Comparison of ENCODE assay signal across 9 cellular contexts in the genomic region with DNA sequence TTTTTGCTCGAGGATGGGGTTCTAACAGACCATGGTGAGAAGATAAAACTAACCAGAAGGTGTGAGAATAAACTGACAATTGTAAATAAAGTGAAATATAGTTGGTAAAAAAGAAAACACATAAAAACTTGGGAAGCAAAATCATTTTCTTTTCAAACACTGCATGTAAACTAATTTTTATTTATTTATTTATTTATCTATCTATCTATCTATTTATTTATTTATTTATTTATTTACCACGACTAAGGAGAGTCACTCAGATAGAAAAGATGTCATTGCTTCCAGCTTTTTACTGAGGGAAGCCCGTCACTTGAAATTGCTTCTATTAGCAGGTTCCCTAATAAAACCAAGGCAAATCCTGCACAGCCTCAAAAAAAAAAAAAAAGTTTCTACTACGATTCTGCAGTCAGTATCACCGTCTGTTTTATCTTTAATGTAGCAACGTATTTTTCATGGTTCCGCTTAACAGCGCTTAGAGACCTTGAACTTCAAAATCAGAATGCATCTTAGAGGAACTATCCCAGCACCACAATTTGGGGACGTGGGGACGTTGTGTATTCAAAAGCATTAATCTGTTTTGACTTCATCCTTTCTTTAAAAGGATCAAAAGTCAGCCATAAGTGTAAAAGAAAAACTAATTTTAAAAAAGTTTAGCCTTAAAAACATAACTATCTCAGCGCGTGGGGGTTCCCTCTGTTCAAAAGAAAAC. TPM values are rescaled to one million over a fixed set of nuclear protein-coding genes. Genes with fewer than 3 reads are reported as not detected.
DNase-seq lines count a peak whose midpoint lies in the region; ATAC-seq and TF ChIP-seq lines count a peak whose summit lies in the region.
"Had no signal": no experiment of that assay in that cellular context is flagged by ENCODE, and none has a peak within 500 bp of the region (broad histone marks: within the 10 kb centered on the region; RNA-seq: fewer than 3 reads in every experiment).

No MANE protein-coding gene starts in this region.

- no peak overlapping the region for H4K5ac ChIP-seq in mesendoderm (ENCODE audit: low read length)

- H3K4me3 Mint-ChIP-seq in HFFc6 = peak overlapping the region; percentile 93
- H3K4me3 Mint-ChIP-seq in activated naive CD8-positive, alpha-beta T cell = peak overlapping the region; percentile 90

- peak overlapping the region; percentile 61 for H3K4me3 ChIP-seq in AG04450 (ENCODE audit: low read depth, low read length)
- H3K4me3 ChIP-seq in iPS-18c (ENCODE audit: insufficient read depth, low read depth, low read length) = peak overlapping the region; percentile 74; the same call in 1 of the 2 replicates
- H3K4me3 ChIP-seq in stomach = peak overlapping the region; percentile 75 to 89 (median 81)
- no peak overlapping the region for H3K4me3 ChIP-seq in mesendoderm (ENCODE audit: low read length)

- H3K27me3 Mint-ChIP-seq in HFFc6 (ENCODE audit: insufficient read depth) = peaks cover 22% of the 10 kb centered on the region; the same call in 1 of the 2 replicates
- H3K27me3 Mint-ChIP-seq in activated naive CD8-positive, alpha-beta T cell = peaks cover 6% of the 10 kb centered on the region

- ATAC-seq in HG03097 (IDR thresholded peaks at IDR 0.05; ENCODE audit: low FRiP score, unreplicated experiment) (no peak), HG03571 (IDR thresholded peaks at IDR 0.05; ENCODE audit: unreplicated experiment) (no peak)

- no peak overlapping the region for H3K9ac ChIP-seq in mesendoderm (ENCODE audit: low read length)

- no peak overlapping the region for H3K4me2 ChIP-seq in mesendoderm (ENCODE audit: low read length)

- H3K4me1 ChIP-seq in stomach = peaks cover 0 to 28% (median 14%) of the 10 kb centered on the region in 4 donors
- no peaks in the 10 kb centered on the region for H3K4me1 ChIP-seq in mesendoderm (ENCODE audit: control insufficient read depth, low read depth, low read length)

- TF ChIP-seq POLR2A in stomach (IDR thresholded peaks at IDR 0.05) = no peak

- H3K4ac ChIP-seq in mesendoderm (ENCODE audit: low read depth, low read length) = no peak overlapping the region

- DNase-seq in AG04450 (ENCODE audit: low read depth, low spot score) = no peak
- DNase-seq in HFFc6 = no peak
- DNase-seq in stomach = no peak
- DNase-seq in mesendoderm = no peak

- no peaks in the 10 kb centered on the region for H3K36me3 ChIP-seq in stomach
- no peaks in the 10 kb centered on the region for H3K36me3 ChIP-seq in mesendoderm (ENCODE audit: control insufficient read depth, insufficient read depth, low read length)

- H3K36me3 Mint-ChIP-seq in HFFc6 (ENCODE audit: low read depth) = no peaks in the 10 kb centered on the region; the same call in 1 of the 2 replicates
- H3K36me3 Mint-ChIP-seq in activated naive CD8-positive, alpha-beta T cell = peaks cover 2% of the 10 kb centered on the region

- no peak overlapping the region for H3K23ac ChIP-seq in mesendoderm (ENCODE audit: low read length)

- peaks cover 10% of the 10 kb centered on the region; the same call in 1 of the 2 replicates for H3K9me3 ChIP-seq in AG04450 (ENCODE audit: control insufficient read depth, insufficient read depth, low read length)
- peaks cover 2% of the 10 kb centered on the region for H3K9me3 ChIP-seq in iPS-18c (ENCODE audit: control insufficient read depth, insufficient read depth, low read length)
- H3K9me3 ChIP-seq in stomach = no peaks in the 10 kb centered on the region

- H2BK15ac ChIP-seq in mesendoderm (replicated peaks; ENCODE audit: low read depth) = no peak overlapping the region

- H3K4me1 Mint-ChIP-seq in HFFc6 (ENCODE audit: low read depth) = peaks cover 30% of the 10 kb centered on the region
- H3K4me1 Mint-ChIP-seq in activated naive CD8-positive, alpha-beta T cell (ENCODE audit: low read depth) = peaks cover 54% of the 10 kb centered on the region

- no peak overlapping the region for H3K56ac ChIP-seq in mesendoderm (ENCODE audit: low read length)

- H3K79me1 ChIP-seq in mesendoderm (ENCODE audit: low read length) = no peaks in the 10 kb centered on the region

- POLR2A ChIA-PET in AG04450 (lab: Yijun Ruan, JAX) = no interaction called here

- no peak overlapping the region for H2BK120ac ChIP-seq in mesendoderm (ENCODE audit: low read depth, low read length)

- no peak overlapping the region; the same call in 1 of the 2 replicates for H3K27ac Mint-ChIP-seq in HFFc6
- peak overlapping the region; percentile 97 for H3K27ac Mint-ChIP-seq in activated naive CD8-positive, alpha-beta T cell

- H3K27me3 ChIP-seq in AG04450 (ENCODE audit: control insufficient read depth, insufficient read depth, low read length) (peaks cover 26% of the 10 kb centered on the region), stomach (peaks cover 0 to 16% (median 14%) of the 10 kb centered on the region in 3 donors), mesendoderm (ENCODE audit: insufficient read depth, low read length, poor library complexity) (peaks cover 14% of the 10 kb centered on the region)

- no peaks in the 10 kb centered on the region for H3K79me2 ChIP-seq in mesendoderm (ENCODE audit: control insufficient read depth, insufficient read depth, low read length)

- TF ChIP-seq CTCF in AG04450 (IDR thresholded peaks at IDR 0.05; ENCODE audit: low read depth, low read length) = no peak
- TF ChIP-seq CTCF in HFFc6 (IDR thresholded peaks at IDR 0.05) = no peak
- TF ChIP-seq CTCF in stomach (IDR thresholded peaks at IDR 0.05) = no peak

- no peak overlapping the region for H3K27ac ChIP-seq in AG04450 (ENCODE audit: low read depth, low read length)
- H3K27ac ChIP-seq in stomach = peak overlapping the region in 4 of 5 donors; percentile 89 to 96 (median 94)
- no peak overlapping the region for H3K27ac ChIP-seq in mesendoderm (ENCODE audit: low read depth, low read length)

- no peaks in the 10 kb centered on the region for H3K9me3 Mint-ChIP-seq in HFFc6
- H3K9me3 Mint-ChIP-seq in activated naive CD8-positive, alpha-beta T cell (ENCODE audit: low read depth) = no peaks in the 10 kb centered on the region

- no peak overlapping the region for H2BK5ac ChIP-seq in mesendoderm (ENCODE audit: low read length)

- WGBS in stomach, 5 donors = 13 to 22% (median 17%) methylated on average over 12 of the region's 12 CpGs
- no CpG with 5 or more reads among the region's 12 CpGs for whole genome bisulfite sequencing in mesendoderm (ENCODE audit: extremely low coverage, insufficient coverage, low lambda C conversion rate)

- no peak overlapping the region for H4K8ac ChIP-seq in mesendoderm (ENCODE audit: low read depth, low read length)

- H2AK5ac ChIP-seq in mesendoderm (ENCODE audit: low read length) = no peak overlapping the region

- CTCF ChIA-PET in AG04450 (lab: Charles Lee) = no interaction called here

- no peak overlapping the region for H3K18ac ChIP-seq in mesendoderm (ENCODE audit: low read length)

- no peak for TF ChIP-seq EP300 in stomach (IDR thresholded peaks at IDR 0.05)

- intact Hi-C loops in stomach (cut with DNase I; ENCODE audit: low total_unique reads) = no loop called here

RNA-seq across cellular contexts. Expression of gene EBLN1, which starts 33.2 kb away (rescaled TPM):
- polyA plus RNA-seq in AG04450 (2011; rRNA removed) = not detected in 2 replicates
- not detected in 2 replicates for polyA minus RNA-seq in AG04450 (2011; rRNA and poly(A)+ RNA removed)
- total RNA-seq in HFFc6 (2021; fragmentation: NEBNext Ultra II Directional; extraction: Animal tissue kit (Norgen Biotek cat#: 25700)) = not detected
- total RNA-seq in stomach = not detected
- not detected for polyA plus RNA-seq in stomach
- 0.03 TPM for polyA plus RNA-seq in mesendoderm (2013, experiment 1 of 2)
- polyA plus RNA-seq in mesendoderm (2013, experiment 2 of 2) = not detected
- polyA plus RNA-seq: neural cell had no signal

Comparison
In these comparisons a context has a peak if more than half of its experiments do, and no peak if none do; other contexts are left out.
1. H3K27ac ChIP-seq: peak in stomach (4 of 5); none in AG04450 (single experiment) and mesendoderm (single experiment).